ENCODE assay signal across 15 cellular contexts in genomic region chr1:59057801-59058200, GRCh38.
DNase-seq lines count a peak whose midpoint lies in the region; ATAC-seq and TF ChIP-seq lines count a peak whose summit lies in the region.
"Had no signal": no experiment of that assay in that cellular context is flagged by ENCODE, and none has a peak within 500 bp of the region (broad histone marks: within the 10 kb centered on the region; RNA-seq: fewer than 3 reads in every experiment).

No MANE protein-coding gene starts in this region.

- TF ChIP-seq CTCF in right atrium auricular region (IDR thresholded peaks at IDR 0.05) (no peak), fibroblast of mammary gland (conservative IDR thresholded peaks at IDR 0.05; ENCODE audit: control insufficient read depth, insufficient read depth, low read depth, low read length) (no peak), ovary (IDR thresholded peaks at IDR 0.05) (no peak)

- intact Hi-C loops in left cardiac atrium (cut with DNase I) (no loop called here), ovary (cut with DNase I) (no loop called here), aorta (cut with DNase I) (loop anchor here in 1 of 2 donors (5.0 kb wide), 1 partner anchor 270 kb away; no protein-coding TSS in a partner anchor)

- no peak for TF ChIP-seq EP300 in ovary (IDR thresholded peaks at IDR 0.05)

- WGBS in ovary, 3 donors: 79 to 92% (median 85%) methylated on average over 3 of the region's 3 CpGs
- 69 to 82% methylated on average over 3 of the region's 3 CpGs for WGBS in aorta, 2 donors

- no peaks in the 10 kb centered on the region for H3K36me3 ChIP-seq in right atrium auricular region
- H3K36me3 ChIP-seq in ovary: no peaks in the 10 kb centered on the region
- no peaks in the 10 kb centered on the region for H3K36me3 ChIP-seq in aorta (ENCODE audit: control insufficient read depth in 1 of 2, insufficient read depth in 2 of 2, low read length in 1 of 2)
- H3K36me3 ChIP-seq in HAP-1 (replicated peaks): no peaks in the 10 kb centered on the region

- H3K9me3 ChIP-seq in right atrium auricular region (no peaks in the 10 kb centered on the region), ovary (no peaks in the 10 kb centered on the region), aorta (ENCODE audit: control insufficient read depth, low read length) (no peaks in the 10 kb centered on the region), HAP-1 (no peaks in the 10 kb centered on the region)

- H3K4me3 ChIP-seq in right atrium auricular region (no peak overlapping the region), fibroblast of mammary gland (ENCODE audit: control insufficient read depth, low read depth, low read length) (no peak overlapping the region), ovary (peak overlapping the region; percentile 1), aorta (ENCODE audit: low read length in 2 of 2) (no peak overlapping the region), HAP-1 (no peak overlapping the region)
- H3K4me3 ChIP-seq: GM12878 had no signal

- no peak for TF ChIP-seq POLR2A in ovary (IDR thresholded peaks at IDR 0.05)

- H3K27ac ChIP-seq in right atrium auricular region (peak overlapping the region; percentile 45 to 56), ovary (no peak overlapping the region), aorta (ENCODE audit: low read depth in 1 of 2, low read length in 2 of 2) (peak overlapping the region in 1 of 2 donors; percentile 38)
- H3K27ac ChIP-seq: epithelial cell of prostate had no signal

- H3K4me1 ChIP-seq in right atrium auricular region: peaks cover 0 to 40% of the 10 kb centered on the region in 2 donors
- H3K4me1 ChIP-seq in ovary (ENCODE audit: insufficient read depth): peaks cover 20% of the 10 kb centered on the region
- H3K4me1 ChIP-seq in aorta (ENCODE audit: control insufficient read depth in 1 of 2, insufficient read depth in 2 of 2, low read length in 2 of 2): peaks cover 0 to 2% of the 10 kb centered on the region in 2 donors
- H3K4me1 ChIP-seq in HAP-1: no peaks in the 10 kb centered on the region

- no peak for DNase-seq in right atrium auricular region (ENCODE audit: low spot score)
- no peak for DNase-seq in left cardiac atrium
- peak; percentile 63 for DNase-seq in fibroblast of mammary gland (ENCODE audit: low read depth)
- DNase-seq in ovary: no peak
- DNase-seq in aorta: no peak
- DNase-seq in stimulated activated CD4-positive, alpha-beta T cell treated with anti-CD3 and anti-CD28 coated beads, Interleukin-12 subunit alpha, Interleukin-12 subunit beta, amount 100 ng/mL, for 4 hours: no peak
- DNase-seq in HAP-1 (ENCODE audit: low spot score in 2 of 2): no peak
- DNase-seq: activated CD4-positive, alpha-beta T cell treated with anti-CD3 and anti-CD28 coated beads for 1 hour; activated T-cell treated with anti-CD3 and anti-CD28 coated beads, Interleukin-2, amount 50 U/mL, for 24 hours; DMS79; NK-92 treated with Interleukin-12 subunit alpha and Interleukin-12 subunit beta, amount 100 ng/mL, for 24 hours; substantia nigra had no signal

- in situ Hi-C loops in HAP-1 (cut with MboI; ENCODE audit: low sequenced_read_pairs): no loop called here

- ATAC-seq in left cardiac atrium (no peak), aorta (ENCODE audit: low FRiP score) (peak; percentile 2), HG03159 (IDR thresholded peaks at IDR 0.05; ENCODE audit: unreplicated experiment) (no peak)

- H3K27me3 ChIP-seq in right atrium auricular region (no peaks in the 10 kb centered on the region), ovary (no peaks in the 10 kb centered on the region), aorta (ENCODE audit: control insufficient read depth in 1 of 2, insufficient read depth in 2 of 2, low read length in 1 of 2) (no peaks in the 10 kb centered on the region), HAP-1 (ENCODE audit: low read depth) (no peaks in the 10 kb centered on the region)

Comparison
In these comparisons a context has a peak if more than half of its experiments do, and no peak if none do; other contexts are left out.
1. H3K27ac ChIP-seq: peak in right atrium auricular region (2 of 2); none in ovary (0 of 2).